14 cellular contexts compared by ENCODE assay signal in the genomic region with DNA sequence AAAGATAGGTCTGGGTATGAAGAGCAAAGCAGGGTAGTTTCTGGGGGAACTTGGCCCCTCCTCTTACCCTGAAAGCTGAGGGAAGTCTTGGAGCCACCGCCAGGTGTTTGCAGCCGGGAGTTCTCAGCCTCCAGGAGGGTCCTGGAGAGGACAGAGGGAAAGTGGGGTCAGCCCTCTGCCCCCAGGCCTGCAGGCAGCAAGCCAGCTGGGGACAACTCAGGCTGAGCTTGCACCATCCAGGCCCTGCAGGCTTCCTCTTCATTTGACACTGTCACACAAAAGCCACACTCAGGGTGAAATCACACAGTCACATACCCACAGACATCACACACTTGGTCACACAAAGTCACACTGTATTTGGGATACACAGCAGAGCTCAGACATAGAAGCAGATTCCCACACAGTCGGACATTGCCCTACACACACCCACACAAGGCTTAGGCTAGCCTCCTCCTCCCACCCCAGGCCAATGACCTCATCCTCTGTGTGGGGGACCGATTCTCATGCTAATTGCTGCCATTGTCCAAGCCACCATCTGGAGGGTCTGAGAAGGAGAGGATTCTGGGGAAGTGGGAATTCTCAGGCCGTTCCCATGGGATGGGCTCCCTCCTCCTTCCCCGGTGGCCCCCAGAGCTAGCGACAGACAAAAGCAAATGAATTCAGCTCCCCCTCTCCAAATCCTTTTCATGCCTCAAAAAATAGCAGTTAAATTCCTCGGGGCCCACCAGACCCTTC. TPM values are rescaled to one million over a fixed set of nuclear protein-coding genes. Genes with fewer than 3 reads are reported as not detected.
A peak's percentile ranks its signal among the peaks of the same experiment; 100 is the strongest.
DNase-seq lines count a peak whose midpoint lies in the region; ATAC-seq and TF ChIP-seq lines count a peak whose summit lies in the region.
"Had no signal": no experiment of that assay in that cellular context is flagged by ENCODE, and none has a peak within 500 bp of the region (broad histone marks: within the 10 kb centered on the region; RNA-seq: fewer than 3 reads in every experiment).

No MANE protein-coding gene starts in this region.

- H3K56ac ChIP-seq in H9 (ENCODE audit: insufficient read length, low read depth, low read length), result no peak overlapping the region

- peak overlapping the region; percentile 92 for H3K18ac ChIP-seq in H9 (ENCODE audit: insufficient read length, low read depth, low read length)

- peak overlapping the region; percentile 43 for H2BK5ac ChIP-seq in H9 (ENCODE audit: insufficient read length, low read length)

- TF ChIP-seq CTCF in H9 (conservative IDR thresholded peaks at IDR 0.05) (no peak), osteocyte (IDR thresholded peaks at IDR 0.05) (no peak)
- no peak for TF ChIP-seq CTCF in CD4-positive, alpha-beta T cell (IDR thresholded peaks at IDR 0.05)

- peak overlapping the region; percentile 1 for H3T11ph ChIP-seq in H9 (ENCODE audit: low read length)

- peak overlapping the region; percentile 93 for H4K91ac ChIP-seq in H9 (ENCODE audit: insufficient read length, low read depth, low read length)

- ATAC-seq in CD4-positive, alpha-beta T cell (ENCODE audit: poor library complexity), result no peak
- ATAC-seq in HG02973 (IDR thresholded peaks at IDR 0.05; ENCODE audit: unreplicated experiment), result no peak

- H3K36me3 Mint-ChIP-seq in H9 (ENCODE audit: insufficient read depth in 1 of 3, low read depth in 3 of 3) (peaks cover 35 to 48% (median 38%) of the 10 kb centered on the region in 3 experiments), osteocyte (ENCODE audit: unreplicated experiment) (peaks cover 21% of the 10 kb centered on the region)
- H3K36me3 Mint-ChIP-seq in CD4-positive, alpha-beta T cell (ENCODE audit: low read depth), result no peaks in the 10 kb centered on the region

- peak overlapping the region; percentile 57 for H3K9ac ChIP-seq in H9 (ENCODE audit: extremely low read depth, insufficient read length, low read length)

- H3K4me1 ChIP-seq in H9 (ENCODE audit: insufficient read depth, low read length), result peaks cover 26% of the 10 kb centered on the region; the same call in 1 of the 2 replicates

- H3K4me2 ChIP-seq in H9 (ENCODE audit: insufficient read depth, insufficient read length, low read length), result peak overlapping the region; percentile 80

- peak overlapping the region; percentile 72 to 86 for H3K4me3 Mint-ChIP-seq in H9
- H3K4me3 Mint-ChIP-seq in osteocyte (ENCODE audit: unreplicated experiment), result no peak overlapping the region
- no peak overlapping the region for H3K4me3 Mint-ChIP-seq in CD4-positive, alpha-beta T cell

- no peaks in the 10 kb centered on the region for H3K9me3 ChIP-seq in H9 (ENCODE audit: control insufficient read depth, low read depth, low read length)
- H3K9me3 ChIP-seq in CD4-positive, alpha-beta T cell (ENCODE audit: control insufficient read depth, low read length), result no peaks in the 10 kb centered on the region
- H3K9me3 ChIP-seq: thoracic aorta had no signal

- H3K27me3 Mint-ChIP-seq in H9 (ENCODE audit: low read depth) (peaks cover 8% of the 10 kb centered on the region), osteocyte (ENCODE audit: unreplicated experiment) (peaks cover 3% of the 10 kb centered on the region)
- peaks cover 55% of the 10 kb centered on the region for H3K27me3 Mint-ChIP-seq in CD4-positive, alpha-beta T cell

- H3K79me2 ChIP-seq in H9 (ENCODE audit: insufficient read depth, low read length), result peaks cover 4% of the 10 kb centered on the region; the same call in 1 of the 2 replicates

- H2BK15ac ChIP-seq in H9 (ENCODE audit: low read depth, low read length), result peak overlapping the region; percentile 70; the same call in 1 of the 2 replicates

- peak overlapping the region; percentile 21 for H4K8ac ChIP-seq in H9 (replicated peaks; ENCODE audit: insufficient read length, low read depth, low read length)

- H2BK120ac ChIP-seq in H9 (ENCODE audit: low read depth, low read length, poor library complexity, severe bottlenecking), result peak overlapping the region; percentile 49

- H3K27me3 ChIP-seq in H9 (ENCODE audit: insufficient read depth, low read length), result no peaks in the 10 kb centered on the region
- H3K27me3 ChIP-seq in CD4-positive, alpha-beta T cell (ENCODE audit: control insufficient read depth, insufficient read depth, low read length), result peaks cover 44% of the 10 kb centered on the region

- peak overlapping the region; percentile 99 to 100 (median 100) for H3K27ac Mint-ChIP-seq in H9
- H3K27ac Mint-ChIP-seq in osteocyte (ENCODE audit: unreplicated experiment), result peak overlapping the region; percentile 45
- H3K27ac Mint-ChIP-seq in CD4-positive, alpha-beta T cell, result no peak overlapping the region
- H3K27ac Mint-ChIP-seq: activated T-helper 2 cell treated with anti-CD3 and anti-CD28 coated beads, Interferon-gamma antibody, Interleukin-2, Interleukin-4, amounts not matched to agents 10 μg/mL and 5 μg/mL and 100 μg/mL, durations not matched to agents 14 hours and 24 hours and 36 hours had no signal

- intact Hi-C loops in CD4-positive, alpha-beta T cell (cut with DNase I, micrococcal nuclease), result no loop called here

- no peak overlapping the region for H2AFZ ChIP-seq in H9 (ENCODE audit: low read length)

- no peak overlapping the region for H3K23ac ChIP-seq in H9 (ENCODE audit: insufficient read length, low read depth, low read length)

- peaks cover 8% of the 10 kb centered on the region for H3K79me1 ChIP-seq in H9 (ENCODE audit: insufficient read depth, low read depth, low read length, poor library complexity, severe bottlenecking)

- H3K23me2 ChIP-seq in H9 (ENCODE audit: insufficient read length, low read depth, low read length, poor library complexity, severe bottlenecking), result peaks cover 12% of the 10 kb centered on the region

- H2AK5ac ChIP-seq in H9 (ENCODE audit: insufficient read length, low read length), result peak overlapping the region; percentile 43

- no peaks in the 10 kb centered on the region for H4K20me1 ChIP-seq in H9 (ENCODE audit: control insufficient read depth, insufficient read depth, insufficient read length)

- H3K14ac ChIP-seq in H9 (ENCODE audit: insufficient read depth, low read length), result peak overlapping the region; percentile 87

- H3K4me1 Mint-ChIP-seq in H9 (peaks cover 74 to 83% of the 10 kb centered on the region in 2 experiments), osteocyte (ENCODE audit: unreplicated experiment) (peaks cover 45% of the 10 kb centered on the region)
- peaks cover 13% of the 10 kb centered on the region for H3K4me1 Mint-ChIP-seq in CD4-positive, alpha-beta T cell (ENCODE audit: low read depth)

- peaks cover 2 to 3% of the 10 kb centered on the region in 2 experiments; a peak in 3 of 5 replicates for H3K9me3 Mint-ChIP-seq in H9
- H3K9me3 Mint-ChIP-seq in osteocyte (ENCODE audit: unreplicated experiment), result no peaks in the 10 kb centered on the region
- H3K9me3 Mint-ChIP-seq in CD4-positive, alpha-beta T cell, result no peaks in the 10 kb centered on the region
- H3K9me3 Mint-ChIP-seq: activated T-helper 2 cell treated with anti-CD3 and anti-CD28 coated beads, Interferon-gamma antibody, Interleukin-2, Interleukin-4, amounts not matched to agents 10 μg/mL and 5 μg/mL and 100 μg/mL, durations not matched to agents 14 hours and 24 hours and 36 hours had no signal

- H4K5ac ChIP-seq in H9 (ENCODE audit: insufficient read length, low read depth, low read length), result peak overlapping the region; percentile 94

- H2BK20ac ChIP-seq in H9 (ENCODE audit: low read depth, low read length, poor library complexity, severe bottlenecking), result no peak overlapping the region

- DNase-seq in H9 (peak; percentile 97), amniotic epithelial cell (ENCODE audit: low read depth) (peak; percentile 21), iPS DF 19.7 (ENCODE audit: low read depth, low spot score) (peak; percentile 98), osteocyte (ENCODE audit: extremely low spot score, unreplicated experiment) (no peak), HPDE6-E6E7 (ENCODE audit: extremely low spot score) (no peak)
- DNase-seq in stimulated activated CD4-positive, alpha-beta T cell treated with anti-CD3 and anti-CD28 coated beads, Interleukin-2, amount 100 ng/mL, for 48 hours, result no peak
- DNase-seq in CD4-positive, alpha-beta T cell, result no peak
- DNase-seq: effector memory CD4-positive, alpha-beta T cell had no signal

- peak overlapping the region; percentile 69 for H3K27ac ChIP-seq in H9 (ENCODE audit: insufficient read length, low read depth, low read length)
- H3K27ac ChIP-seq in CD4-positive, alpha-beta T cell (ENCODE audit: low read depth, low read length), result no peak overlapping the region
- H3K27ac ChIP-seq: C4-2B, thoracic aorta had no signal

- CTCF ChIA-PET in CD4-positive, alpha-beta T cell (lab: Charles Lee), result no interaction called here

- H3K4ac ChIP-seq in H9 (ENCODE audit: low read depth, low read length), result peak overlapping the region; percentile 31

- POLR2A ChIA-PET in CD4-positive, alpha-beta T cell (lab: Charles Lee), result no interaction called here

- H2BK12ac ChIP-seq in H9 (ENCODE audit: insufficient read length, low read depth, low read length), result peak overlapping the region; percentile 94

- no CpG with 5 or more reads among the region's 8 CpGs for WGBS in H9 (ENCODE audit: extremely low coverage, insufficient read length, low lambda C conversion rate)

RNA-seq across cellular contexts. Expression of a gene that starts 3.7 kb away (rescaled TPM):
- total RNA-seq in H9 (2021) (167 and 168 TPM in 2 replicates), osteocyte (24.2 and 26.5 TPM in 2 replicates)
- not detected for total RNA-seq in CD4-positive, alpha-beta T cell
- total RNA-seq: activated T-helper 2 cell treated with anti-CD3 and anti-CD28 coated beads, Interferon-gamma antibody, Interleukin-2, Interleukin-4, amounts not matched to agents 10 μg/mL and 5 μg/mL and 100 μg/mL, durations not matched to agents 14 hours and 24 hours and 36 hours had no signal

RNA-seq across cellular contexts. Expression of a gene that starts 31.6 kb away (rescaled TPM):
- total RNA-seq in H9 (2021) (0.88 and 1.2 TPM in 2 replicates), osteocyte (0.29 and 0.43 TPM in 2 replicates)
- not detected for total RNA-seq in CD4-positive, alpha-beta T cell
- total RNA-seq: activated T-helper 2 cell treated with anti-CD3 and anti-CD28 coated beads, Interferon-gamma antibody, Interleukin-2, Interleukin-4, amounts not matched to agents 10 μg/mL and 5 μg/mL and 100 μg/mL, durations not matched to agents 14 hours and 24 hours and 36 hours; LHCN-M2; lung microvascular endothelial cell had no signal

RNA-seq across cellular contexts. Expression of a gene that starts 31.8 kb away (rescaled TPM):
- 180 and 184 TPM in 2 replicates for total RNA-seq in H9 (2021)
- total RNA-seq in osteocyte, result 144 and 146 TPM in 2 replicates
- total RNA-seq in CD4-positive, alpha-beta T cell, result 1 to 10 TPM; 3.2 to 4.2 TPM
- total RNA-seq: lung microvascular endothelial cell had no signal

RNA-seq across cellular contexts. Expression of a gene that starts 54.3 kb away (rescaled TPM):
- total RNA-seq in H9 (2021) (0.44 and 0.46 TPM in 2 replicates), osteocyte (0.35 TPM in 1 of 2 replicates, not detected in the other)
- total RNA-seq in CD4-positive, alpha-beta T cell, result under 1 TPM; 0.44 to 0.56 TPM
- total RNA-seq: activated T-helper 2 cell treated with anti-CD3 and anti-CD28 coated beads, Interferon-gamma antibody, Interleukin-2, Interleukin-4, amounts not matched to agents 10 μg/mL and 5 μg/mL and 100 μg/mL, durations not matched to agents 14 hours and 24 hours and 36 hours; LHCN-M2; lung microvascular endothelial cell had no signal

RNA-seq across cellular contexts. Expression of a gene that starts 54.7 kb away (rescaled TPM):
- total RNA-seq in H9 (2021) (24.4 and 26.2 TPM in 2 replicates), osteocyte (21.3 and 24.1 TPM in 2 replicates)
- 10 to 100 TPM; 10.6 to 12.0 TPM for total RNA-seq in CD4-positive, alpha-beta T cell

Comparison
In these comparisons a context has a peak if more than half of its experiments do, and no peak if none do; other contexts are left out.
1. DNase-seq: peak in H9 (single experiment), amniotic epithelial cell (single experiment) and iPS DF 19.7 (single experiment); none in osteocyte (single experiment), HPDE6-E6E7 (single experiment), stimulated activated CD4-positive, alpha-beta T cell treated with anti-CD3 and anti-CD28 coated beads, Interleukin-2, amount 100 ng/mL, for 48 hours (0 of 2) and CD4-positive, alpha-beta T cell (0 of 10).
2. H3K4me3 Mint-ChIP-seq: peak in H9 (2 of 2); none in osteocyte (single experiment) and CD4-positive, alpha-beta T cell (single experiment).
3. RNA of a gene that starts 3.7 kb away (total RNA-seq): 167 to 168 TPM in H9 and 24.2 to 26.5 TPM in osteocyte; not detected in CD4-positive, alpha-beta T cell; every median in the first group is over 10 times any median in the second.
4. RNA of a gene that starts 31.8 kb away (total RNA-seq): 180 to 184 TPM in H9 and 144 to 146 TPM in osteocyte; 3.2 to 4.2 TPM in CD4-positive, alpha-beta T cell; every median in the first group is over 10 times any median in the second.